35 cellular contexts compared by ENCODE assay signal in the genomic region with DNA sequence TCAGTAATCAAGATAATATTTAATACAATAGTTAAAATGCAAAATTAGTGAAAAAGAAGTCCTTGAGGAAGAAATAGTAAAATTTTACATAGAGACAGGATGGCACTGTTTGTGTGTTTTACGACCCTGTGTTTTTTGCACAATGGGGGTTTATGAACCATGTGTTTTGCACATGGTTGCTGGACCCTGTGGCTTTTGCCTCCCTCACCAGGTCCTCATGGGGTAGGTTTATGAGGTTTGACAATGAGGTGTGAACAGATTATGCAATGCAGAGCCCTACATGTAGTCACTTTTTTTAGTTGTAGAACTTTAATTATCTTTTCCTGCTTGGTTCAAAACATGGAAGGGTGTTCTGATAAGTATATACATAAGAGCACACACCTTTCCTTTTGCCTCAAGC.
"Had no signal": no experiment of that assay in that cellular context is flagged by ENCODE, and none has a peak within 500 bp of the region (broad histone marks: within the 10 kb centered on the region; RNA-seq: fewer than 3 reads in every experiment).

No MANE protein-coding gene starts in this region.

- H3K27me3 ChIP-seq: MG63 had no signal

- H3K9me3 ChIP-seq: MG63 had no signal

- H3K4me3 ChIP-seq: MG63 had no signal

- H3K36me3 ChIP-seq: MG63 had no signal

- DNase-seq: Karpas-422, Kasumi-1, MG63, MM.1S, MV-4-11, NCI-H1048, NCI-H1092, NCI-H1092 treated with DMSO at 0.1 percent for 48 hours, NCI-H1105, NCI-H1105 treated with DMSO at 0.1 percent for 48 hours, NCI-H1417, NCI-H1417 treated with DMSO at 0.1 percent for 48 hours, NCI-H1436, NCI-H1436 treated with DMSO at 0.1 percent for 48 hours, NCI-H146, NCI-H1694, NCI-H1694 treated with DMSO at 0.1 percent for 48 hours, NCI-H187, NCI-H187 treated with DMSO at 0.1 percent for 48 hours, NCI-H1930, NCI-H2029, NCI-H2029 treated with DMSO at 0.1 percent for 48 hours, NCI-H2081, NCI-H2081 treated with DMSO at 0.1 percent for 48 hours, NCI-H2107, NCI-H2171, NCI-H2171 treated with DMSO at 0.1 percent for 48 hours, NCI-H2227 treated with DMSO at 0.1 percent for 48 hours, NCI-H226, NCI-H345, NCI-H446, NCI-H446 treated with DMSO at 0.1 percent for 48 hours, NCI-H510A, NCI-H510A treated with DMSO at 0.1 percent for 48 hours, NCI-H524 had no signal
